13 cellular contexts compared by ENCODE assay signal in the genomic region with DNA sequence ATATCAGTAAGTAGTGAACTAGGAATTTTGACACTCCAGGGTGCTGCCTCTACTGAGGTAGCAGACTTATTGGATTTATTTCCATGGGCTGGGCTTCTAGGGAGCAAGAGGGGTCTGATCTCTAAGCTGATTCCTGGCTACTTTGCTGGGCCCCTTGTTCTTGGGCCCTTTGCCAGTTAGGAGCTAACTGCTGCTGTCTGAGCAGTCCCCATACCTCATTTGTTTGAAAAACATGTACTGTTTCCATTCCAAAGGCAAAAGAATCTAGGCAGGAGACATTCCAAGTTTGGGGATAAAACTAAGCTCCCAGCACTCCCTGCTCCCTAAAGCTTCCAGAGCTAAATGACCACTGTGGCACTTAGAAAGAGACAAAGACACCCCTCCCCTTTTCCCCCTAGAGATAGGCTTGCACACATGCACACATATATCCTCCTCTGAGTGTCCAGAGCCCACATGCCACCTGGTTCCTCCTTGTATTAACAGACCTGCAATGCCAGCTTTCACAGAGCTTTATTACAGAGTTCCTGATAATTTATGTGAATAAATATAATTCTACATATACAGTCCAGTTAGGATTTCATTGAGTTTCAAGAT. TPM values are rescaled to one million over a fixed set of nuclear protein-coding genes. Genes with fewer than 3 reads are reported as not detected.
DNase-seq lines count a peak whose midpoint lies in the region; ATAC-seq, FAIRE-seq and TF ChIP-seq lines count a peak whose summit lies in the region.
"Had no signal": no experiment of that assay in that cellular context is flagged by ENCODE, and none has a peak within 500 bp of the region (broad histone marks: within the 10 kb centered on the region; RNA-seq: fewer than 3 reads in every experiment).

No MANE protein-coding gene starts in this region.

- no peak overlapping the region for H2AK5ac ChIP-seq in mesenchymal stem cell (ENCODE audit: low read length, severe bottlenecking)

- H3K9me3 ChIP-seq in mesenchymal stem cell (ENCODE audit: control insufficient read depth, low read length), result no peaks in the 10 kb centered on the region
- H3K9me3 ChIP-seq in uterus, result no peaks in the 10 kb centered on the region

- H2BK5ac ChIP-seq in mesenchymal stem cell (ENCODE audit: low read depth, low read length, poor library complexity, severe bottlenecking), result no peak overlapping the region

- no peak overlapping the region for H3K4me3 Mint-ChIP-seq in activated naive CD4-positive, alpha-beta T cell treated with anti-CD3 and anti-CD28 coated beads, Interleukin-2, amount 50 U/mL, for 24 hours
- no peak overlapping the region for H3K4me3 Mint-ChIP-seq in activated B cell treated with CpG ODN at 0.5 μM for 24 hours
- H3K4me3 Mint-ChIP-seq: activated CD4-positive, alpha-beta memory T cell treated with anti-CD3 and anti-CD28 coated beads for 36 hours; HFFc6 had no signal

- H3K4me2 ChIP-seq in mesenchymal stem cell (ENCODE audit: low read length, poor library complexity, severe bottlenecking), result no peak overlapping the region

- peaks cover 7% of the 10 kb centered on the region for H3K79me1 ChIP-seq in mesenchymal stem cell (replicated peaks; ENCODE audit: low read length, poor library complexity, severe bottlenecking)

- H3K27ac ChIP-seq in mesenchymal stem cell (ENCODE audit: low read length, poor library complexity, severe bottlenecking), result peak overlapping the region; percentile 29
- peak overlapping the region; percentile 8 to 11 for H3K27ac ChIP-seq in uterus

- intact Hi-C loops in activated B cell treated with CpG ODN at 0.5 μM for 24 hours (cut with micrococcal nuclease) (loop anchor here (1.0 to 5.0 kb wide), 8 partner anchors 14 to 617 kb away; partner anchors contain the start of gene RHOG), uterus (cut with DNase I; ENCODE audit: low total_unique reads) (loop anchor here (5.0 kb wide), 1 partner anchor 225 kb away; no protein-coding TSS in a partner anchor), left cardiac atrium (cut with DNase I) (loop anchor here (2.0 kb wide), 2 partner anchors 217 to 223 kb away; partner anchors contain the start of gene STIM1 (in 1 of the 2))

- no peaks in the 10 kb centered on the region for H3K9me3 Mint-ChIP-seq in activated naive CD4-positive, alpha-beta T cell treated with anti-CD3 and anti-CD28 coated beads, Interleukin-2, amount 50 U/mL, for 24 hours
- no peaks in the 10 kb centered on the region for H3K9me3 Mint-ChIP-seq in activated naive CD4-positive, alpha-beta T cell treated with anti-CD3 and anti-CD28 coated beads, Interleukin-2, amount 50 U/mL, for 72 hours
- no peaks in the 10 kb centered on the region for H3K9me3 Mint-ChIP-seq in activated B cell treated with CpG ODN at 0.5 μM for 24 hours
- H3K9me3 Mint-ChIP-seq: activated CD4-positive, alpha-beta memory T cell treated with anti-CD3 and anti-CD28 coated beads for 36 hours; HFFc6 had no signal

- no peak for FAIRE-seq in D721Med (lab: Jason Lieb, UNC)

- no peak for DNase-seq in activated naive CD4-positive, alpha-beta T cell treated with anti-CD3 and anti-CD28 coated beads, Interleukin-2, amount 50 U/mL, for 72 hours (ENCODE audit: low spot score in 2 of 2)
- DNase-seq in activated B cell treated with CpG ODN at 0.5 μM for 24 hours, result no peak
- peak; percentile 51 for DNase-seq in mesenchymal stem cell
- no peak for DNase-seq in uterus
- no peak for DNase-seq in D721Med (ENCODE audit: insufficient read length, low spot score)
- DNase-seq in SIG-M5 (lab: John Stamatoyannopoulos, UW), result no peak
- DNase-seq in left cardiac atrium, result no peak
- DNase-seq: activated naive CD4-positive, alpha-beta T cell treated with anti-CD3 and anti-CD28 coated beads, Interleukin-2, amount 50 U/mL, for 16 hours; cortex of kidney; kidney had no signal

- peaks cover 12% of the 10 kb centered on the region for H3K36me3 Mint-ChIP-seq in activated naive CD4-positive, alpha-beta T cell treated with anti-CD3 and anti-CD28 coated beads, Interleukin-2, amount 50 U/mL, for 24 hours
- peaks cover 6 to 16% of the 10 kb centered on the region in 2 donors for H3K36me3 Mint-ChIP-seq in activated naive CD4-positive, alpha-beta T cell treated with anti-CD3 and anti-CD28 coated beads, Interleukin-2, amount 50 U/mL, for 72 hours
- H3K36me3 Mint-ChIP-seq in activated B cell treated with CpG ODN at 0.5 μM for 24 hours (ENCODE audit: low read depth), result peaks cover 36% of the 10 kb centered on the region

- no peaks in the 10 kb centered on the region for H3K27me3 Mint-ChIP-seq in activated naive CD4-positive, alpha-beta T cell treated with anti-CD3 and anti-CD28 coated beads, Interleukin-2, amount 50 U/mL, for 24 hours
- no peaks in the 10 kb centered on the region for H3K27me3 Mint-ChIP-seq in activated B cell treated with CpG ODN at 0.5 μM for 24 hours
- H3K27me3 Mint-ChIP-seq: activated CD4-positive, alpha-beta memory T cell treated with anti-CD3 and anti-CD28 coated beads for 36 hours had no signal

- H2BK120ac ChIP-seq in mesenchymal stem cell (ENCODE audit: low read depth, low read length), result no peak overlapping the region

- H3K27ac Mint-ChIP-seq in activated naive CD4-positive, alpha-beta T cell treated with anti-CD3 and anti-CD28 coated beads, Interleukin-2, amount 50 U/mL, for 24 hours, result peak overlapping the region; percentile 88
- H3K27ac Mint-ChIP-seq in activated naive CD4-positive, alpha-beta T cell treated with anti-CD3 and anti-CD28 coated beads, Interleukin-2, amount 50 U/mL, for 72 hours, result peak overlapping the region in 1 of 2 donors; percentile 56
- H3K27ac Mint-ChIP-seq in activated B cell treated with CpG ODN at 0.5 μM for 24 hours, result peak overlapping the region; percentile 69
- H3K27ac Mint-ChIP-seq: HFFc6 had no signal

- peak overlapping the region; percentile 30 for H4K8ac ChIP-seq in mesenchymal stem cell (ENCODE audit: low read length)

- H3K4me1 ChIP-seq in mesenchymal stem cell (ENCODE audit: control insufficient read depth, insufficient read depth, low read depth, low read length) (peaks cover 4% of the 10 kb centered on the region), uterus (no peaks in the 10 kb centered on the region)

- no peak for ATAC-seq in activated naive CD4-positive, alpha-beta T cell treated with anti-CD3 and anti-CD28 coated beads, Interleukin-2, amount 50 U/mL, for 72 hours
- ATAC-seq in activated B cell treated with CpG ODN at 0.5 μM for 24 hours (ENCODE audit: low read depth), result no peak
- no peak for ATAC-seq in left cardiac atrium

- H2AFZ ChIP-seq in mesenchymal stem cell (ENCODE audit: low read depth, low read length), result no peak overlapping the region

- H3K23ac ChIP-seq in mesenchymal stem cell (ENCODE audit: low read length in 2 of 2), result no peak overlapping the region

- peaks cover 75% of the 10 kb centered on the region for H3K4me1 Mint-ChIP-seq in activated naive CD4-positive, alpha-beta T cell treated with anti-CD3 and anti-CD28 coated beads, Interleukin-2, amount 50 U/mL, for 24 hours
- H3K4me1 Mint-ChIP-seq in activated B cell treated with CpG ODN at 0.5 μM for 24 hours, result peaks cover 25% of the 10 kb centered on the region

- no peak overlapping the region for H4K91ac ChIP-seq in mesenchymal stem cell (ENCODE audit: low read length)

- no peak overlapping the region for H3K14ac ChIP-seq in mesenchymal stem cell (ENCODE audit: low read length in 2 of 2)

- H3K4me3 ChIP-seq in mesenchymal stem cell (ENCODE audit: insufficient read depth in 1 of 2, low read depth in 1 of 2, low read length in 2 of 2) (no peak overlapping the region), uterus (no peak overlapping the region)

- H3K4ac ChIP-seq in mesenchymal stem cell (ENCODE audit: low read depth in 1 of 2, low read length in 2 of 2), result no peak overlapping the region

- no peaks in the 10 kb centered on the region for H3K27me3 ChIP-seq in mesenchymal stem cell (ENCODE audit: control insufficient read depth in 1 of 2, insufficient read depth in 1 of 2, low read length in 2 of 2)
- no peaks in the 10 kb centered on the region for H3K27me3 ChIP-seq in uterus

- H2BK15ac ChIP-seq in mesenchymal stem cell (ENCODE audit: low read depth, poor library complexity, severe bottlenecking), result no peak overlapping the region

- TF ChIP-seq POLR2A in uterus (IDR thresholded peaks at IDR 0.05), result no peak

- CTCF ChIA-PET in activated B cell treated with CpG ODN at 0.5 μM for 24 hours (lab: Charles Lee), result interaction anchor here (0.7 to 14.1 kb wide), 39 partner anchors 8 to 369 kb away, joined by 3 to 526 read pairs (median 5); partner anchors contain the start of genes PGAP2, RHOG, RRM1 and STIM1

- H2BK12ac ChIP-seq in mesenchymal stem cell (ENCODE audit: low read length in 2 of 2), result no peak overlapping the region

- H3K9ac ChIP-seq in mesenchymal stem cell (ENCODE audit: low read length), result no peak overlapping the region

- TF ChIP-seq CTCF in activated B cell treated with CpG ODN at 0.5 μM for 24 hours (IDR thresholded peaks at IDR 0.05) (no peak), uterus (IDR thresholded peaks at IDR 0.05) (no peak), D721Med (IDR thresholded peaks at IDR 0.05; ENCODE audit: insufficient read depth, missing control alignments) (no peak)

- H3K36me3 ChIP-seq in mesenchymal stem cell (ENCODE audit: control insufficient read depth in 1 of 2, insufficient read depth in 2 of 2, low read depth in 1 of 2, low read length in 2 of 2) (peaks cover 11 to 22% of the 10 kb centered on the region in 2 experiments), uterus (no peaks in the 10 kb centered on the region)

- H3K18ac ChIP-seq in mesenchymal stem cell (ENCODE audit: low read depth in 1 of 2, low read length in 2 of 2), result peak overlapping the region in 1 of 2 experiments; percentile 60

- POLR2A ChIA-PET in activated B cell treated with CpG ODN at 0.5 μM for 24 hours (lab: Charles Lee), result interaction anchor here (1.3 to 3.6 kb wide), 5 partner anchors 14 to 231 kb away, joined by 3 to 37 read pairs (median 21); partner anchors contain the start of genes RHOG and STIM1

RNA-seq across cellular contexts. Expression of gene RRM1, which starts 22.7 kb away (rescaled TPM):
- 100 to 1,000 TPM; 192 to 278 TPM for total RNA-seq in activated naive CD4-positive, alpha-beta T cell treated with anti-CD3 and anti-CD28 coated beads, Interleukin-2, amount 50 U/mL, for 72 hours
- total RNA-seq in activated B cell treated with CpG ODN at 0.5 μM for 24 hours, result 34.6 and 39.6 TPM in 2 replicates
- 22.6 TPM for polyA plus RNA-seq in mesenchymal stem cell (2013, experiment 1 of 2)
- polyA plus RNA-seq in mesenchymal stem cell (2013, experiment 2 of 2), result 25.7 TPM
- 100 to 1,000 TPM in 1 of 4 donors, 10 to 100 TPM in 3; 32.5 to 234 (median 59.5) TPM for total RNA-seq in uterus
- 10 to 100 TPM; 21.6 to 31.0 TPM for total RNA-seq in left cardiac atrium
